Comparison of ENCODE assay signal across 8 cellular contexts in genomic region chr9:93059097-93059959, GRCh38. TPM values are rescaled to one million over a fixed set of nuclear protein-coding genes. Genes with fewer than 3 reads are reported as not detected.
DNase-seq lines count a peak whose midpoint lies in the region; ATAC-seq and TF ChIP-seq lines count a peak whose summit lies in the region.

No MANE protein-coding gene starts in this region.

- WGBS in body of pancreas, 2 donors: 43 to 76% methylated on average over 6 to 44 of the region's 46 CpGs

- TF ChIP-seq CTCF in NB4 (IDR thresholded peaks at IDR 0.05; ENCODE audit: low read depth, low read length): no peak
- TF ChIP-seq CTCF in body of pancreas (IDR thresholded peaks at IDR 0.05): no peak
- no peak for TF ChIP-seq CTCF in mucosa of descending colon (IDR thresholded peaks at IDR 0.05)

- TF ChIP-seq POLR2A in NB4 (IDR thresholded peaks at IDR 0.05; ENCODE audit: extremely low read depth, insufficient read length): no peak
- no peak for TF ChIP-seq POLR2A in body of pancreas (IDR thresholded peaks at IDR 0.05)

- no peaks in the 10 kb centered on the region for H3K27me3 ChIP-seq in body of pancreas

- H3K27ac ChIP-seq in body of pancreas: no peak overlapping the region

- H3K36me3 ChIP-seq in body of pancreas (replicated peaks in 1 of 2; ENCODE audit: insufficient read depth in 1 of 2, low read depth in 2 of 2): no peaks in the 10 kb centered on the region
- H3K36me3 ChIP-seq in mucosa of descending colon (ENCODE audit: low read depth): no peaks in the 10 kb centered on the region

- peaks cover 13% of the 10 kb centered on the region for H3K4me1 ChIP-seq in body of pancreas
- peaks cover 30% of the 10 kb centered on the region for H3K4me1 ChIP-seq in mucosa of descending colon (ENCODE audit: low read depth)

- no peak for DNase-seq in activated CD4-positive, CD25-positive, alpha-beta regulatory T cell treated with anti-CD3 and anti-CD28 coated beads, Interleukin-2, amount 50 U/mL, for 72 hours
- DNase-seq in NB4 (ENCODE audit: low read depth): peak; percentile 75
- DNase-seq in body of pancreas: peak in 1 of 4 donors; percentile 13
- DNase-seq in mucosa of descending colon: peak in 2 of 3 donors; percentile 21 to 74
- DNase-seq in mucosa of gallbladder (ENCODE audit: low spot score): no peak
- DNase-seq in NCI-H2107 treated with DMSO at 0.1 percent for 48 hours (lab: John Stamatoyannopoulos, UW; ENCODE audit: unreplicated experiment): no peak

- intact Hi-C loops in body of pancreas (cut with DNase I) (no loop called here), mucosa of descending colon (cut with DNase I, micrococcal nuclease) (no loop called here)

- H3K9me3 ChIP-seq in body of pancreas: no peaks in the 10 kb centered on the region
- H3K9me3 ChIP-seq in mucosa of descending colon: no peaks in the 10 kb centered on the region

- ATAC-seq in activated CD4-positive, CD25-positive, alpha-beta regulatory T cell treated with anti-CD3 and anti-CD28 coated beads, Interleukin-2, amount 50 U/mL, for 24 hours: peak; percentile 22 to 26
- ATAC-seq in body of pancreas (no peak), mucosa of descending colon (peak; percentile 32), GM18519 (IDR thresholded peaks at IDR 0.05; ENCODE audit: low FRiP score, unreplicated experiment) (no peak)

- peak overlapping the region; percentile 77 for H3K4me3 ChIP-seq in NB4 (ENCODE audit: low read depth, low read length)
- peak overlapping the region; percentile 10 to 17 for H3K4me3 ChIP-seq in body of pancreas
- peak overlapping the region; percentile 24 for H3K4me3 ChIP-seq in mucosa of descending colon

RNA-seq across cellular contexts. Expression of gene SUSD3, which starts 0.8 kb away (rescaled TPM):
- 1 to 10 TPM in 1 of 2 donors, not detected in 1; 3.6 TPM for total RNA-seq in body of pancreas
- total RNA-seq in mucosa of descending colon: 1 to 10 TPM; 1.2 to 2.5 (median 1.8) TPM
- 5.0 TPM for total RNA-seq in mucosa of gallbladder

RNA-seq across cellular contexts. Expression of gene CARD19, which starts 36.7 kb away (rescaled TPM):
- total RNA-seq in body of pancreas: 10 to 100 TPM in 1 of 2 donors, 1 to 10 TPM in 1; 4.3 to 20.8 TPM
- 10 to 100 TPM; 39.1 to 47.8 (median 44.2) TPM for total RNA-seq in mucosa of descending colon
- total RNA-seq in mucosa of gallbladder: 45.2 TPM

Comparison
In these comparisons a context has a peak if more than half of its experiments do, and no peak if none do; other contexts are left out.
1. ATAC-seq: peak in activated CD4-positive, CD25-positive, alpha-beta regulatory T cell treated with anti-CD3 and anti-CD28 coated beads, Interleukin-2, amount 50 U/mL, for 24 hours (2 of 2) and mucosa of descending colon (single experiment); none in body of pancreas (single experiment) and GM18519 (single experiment).
2. DNase-seq: peak in NB4 (single experiment) and mucosa of descending colon (2 of 3); none in activated CD4-positive, CD25-positive, alpha-beta regulatory T cell treated with anti-CD3 and anti-CD28 coated beads, Interleukin-2, amount 50 U/mL, for 72 hours (single experiment), mucosa of gallbladder (single experiment) and NCI-H2107 treated with DMSO at 0.1 percent for 48 hours (single experiment).
3. H3K4me3 ChIP-seq: peak in every context shown above with its lines; median percentile 77 in NB4; 24 in mucosa of descending colon; 14 in body of pancreas.